13 cellular contexts compared by ENCODE assay signal in the genomic region with DNA sequence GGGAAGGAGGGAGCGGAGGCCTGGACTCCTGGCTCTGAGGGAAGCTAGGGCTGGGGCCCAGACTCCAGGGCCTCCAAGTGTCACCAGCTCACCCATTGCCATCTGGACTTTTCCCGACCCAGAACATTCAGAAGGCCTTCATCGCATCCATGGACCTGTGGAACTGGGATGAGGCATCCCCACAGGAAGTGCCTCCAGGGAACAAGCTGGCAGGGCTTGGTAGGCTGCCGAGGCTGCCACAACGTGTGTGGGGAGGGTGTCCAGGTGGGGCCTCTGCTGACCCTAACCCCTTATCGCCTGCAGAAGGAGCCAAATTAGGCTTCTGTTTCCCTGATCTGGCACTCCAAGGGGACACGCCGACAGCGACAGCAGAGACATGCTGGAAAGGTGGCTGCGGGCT. TPM values are rescaled to one million over a fixed set of nuclear protein-coding genes. Genes with fewer than 3 reads are reported as not detected.
A peak's percentile ranks its signal among the peaks of the same experiment; 100 is the strongest.
DNase-seq lines count a peak whose midpoint lies in the region; ATAC-seq and TF ChIP-seq lines count a peak whose summit lies in the region.
"Had no signal": no experiment of that assay in that cellular context is flagged by ENCODE, and none has a peak within 500 bp of the region (broad histone marks: within the 10 kb centered on the region; RNA-seq: fewer than 3 reads in every experiment).

No MANE protein-coding gene starts in this region.

- no peak overlapping the region for H3K23ac ChIP-seq in mesenchymal stem cell (ENCODE audit: low read length in 2 of 2)

- no peaks in the 10 kb centered on the region for H3K79me1 ChIP-seq in mesenchymal stem cell (replicated peaks; ENCODE audit: low read length, poor library complexity, severe bottlenecking)

- H3K18ac ChIP-seq in mesenchymal stem cell (ENCODE audit: low read depth in 1 of 2, low read length in 2 of 2) = peak overlapping the region in 1 of 2 experiments; percentile 33

- H2BK120ac ChIP-seq in mesenchymal stem cell (ENCODE audit: low read depth, low read length) = peak overlapping the region; percentile 86

- intact Hi-C loops in heart right ventricle (cut with DNase I) = loop anchor here in 3 of 10 donors (5.0 to 10.0 kb wide), 2 partner anchors 95 to 98 kb away; a partner anchor contains a TSS

- H3K27ac ChIP-seq in BLaER1 treated with 17β-estradiol and CSF1 and Interleukin-3, amounts not matched to agents 10 nM and 100 nM = peak overlapping the region in 6 of 11 experiments; percentile 23 to 57 (median 48); a peak in 8 of 22 replicates
- H3K27ac ChIP-seq in WERI-Rb-1 (peak overlapping the region; percentile 91; the same call in 1 of the 2 replicates), mesenchymal stem cell (ENCODE audit: low read length, poor library complexity, severe bottlenecking) (no peak overlapping the region), heart right ventricle (peak overlapping the region in 1 of 10 donors; percentile 66)

- ATAC-seq in GM19467 (IDR thresholded peaks at IDR 0.05; ENCODE audit: unreplicated experiment) (no peak), HG02981 (IDR thresholded peaks at IDR 0.05; ENCODE audit: unreplicated experiment) (no peak), heart right ventricle (no peak)

- peak overlapping the region; percentile 88 for H4K8ac ChIP-seq in mesenchymal stem cell (ENCODE audit: low read length)

- H3K9me3 ChIP-seq in BLaER1 treated with 17β-estradiol and CSF1 and Interleukin-3, amounts not matched to agents 10 nM and 100 nM (replicated peaks in 1 of 11) = no peaks in the 10 kb centered on the region
- no peaks in the 10 kb centered on the region for H3K9me3 ChIP-seq in WERI-Rb-1 (ENCODE audit: severe bottlenecking)
- no peaks in the 10 kb centered on the region for H3K9me3 ChIP-seq in mesenchymal stem cell (ENCODE audit: control insufficient read depth, low read length)
- no peaks in the 10 kb centered on the region for H3K9me3 ChIP-seq in heart right ventricle
- H3K9me3 ChIP-seq: SJCRH30 had no signal

- H3K14ac ChIP-seq in mesenchymal stem cell (ENCODE audit: low read length in 2 of 2) = no peak overlapping the region

- no peak for TF ChIP-seq CTCF in WERI-Rb-1 (IDR thresholded peaks at IDR 0.05; ENCODE audit: low read depth, low read length)
- no peak for TF ChIP-seq CTCF in heart right ventricle (IDR thresholded peaks at IDR 0.05)

- H2BK5ac ChIP-seq in mesenchymal stem cell (ENCODE audit: low read depth, low read length, poor library complexity, severe bottlenecking) = no peak overlapping the region

- H3K36me3 ChIP-seq in BLaER1 treated with 17β-estradiol and CSF1 and Interleukin-3, amounts not matched to agents 10 nM and 100 nM = peaks cover 11 to 13% (median 12%) of the 10 kb centered on the region in 11 experiments
- peaks cover 12% of the 10 kb centered on the region for H3K36me3 ChIP-seq in WERI-Rb-1
- H3K36me3 ChIP-seq in mesenchymal stem cell (ENCODE audit: control insufficient read depth in 1 of 2, insufficient read depth in 2 of 2, low read depth in 1 of 2, low read length in 2 of 2) = peaks cover 10 to 13% of the 10 kb centered on the region in 2 experiments
- peaks cover 0 to 12% (median 9%) of the 10 kb centered on the region in 9 donors for H3K36me3 ChIP-seq in heart right ventricle

- H2BK15ac ChIP-seq in mesenchymal stem cell (ENCODE audit: low read depth, poor library complexity, severe bottlenecking) = peak overlapping the region; percentile 77

- peaks cover 0 to 3% (median 0%) of the 10 kb centered on the region in 11 experiments; a peak in 1 of 22 replicates for H4K20me1 ChIP-seq in BLaER1 treated with 17β-estradiol and CSF1 and Interleukin-3, amounts not matched to agents 10 nM and 100 nM

- WGBS in mesenchymal stem cell = 86% methylated on average over 10 of the region's 10 CpGs
- 65 to 72% methylated on average over 10 of the region's 10 CpGs for WGBS in heart right ventricle, 2 donors

- peaks cover 47 to 63% (median 54%) of the 10 kb centered on the region in 10 experiments for H3K4me1 ChIP-seq in BLaER1 treated with 17β-estradiol and CSF1 and Interleukin-3, amounts not matched to agents 10 nM and 100 nM
- H3K4me1 ChIP-seq in mesenchymal stem cell (ENCODE audit: control insufficient read depth, insufficient read depth, low read depth, low read length) (peaks cover 22% of the 10 kb centered on the region), heart right ventricle (peaks cover 5 to 41% (median 23%) of the 10 kb centered on the region in 9 donors)
- H3K4me1 ChIP-seq: parathyroid adenoma had no signal

- peak overlapping the region; percentile 1 for H4K91ac ChIP-seq in mesenchymal stem cell (ENCODE audit: low read length)

- H3K4me2 ChIP-seq in BLaER1 treated with 17β-estradiol and CSF1 and Interleukin-3, amounts not matched to agents 10 nM and 100 nM = peak overlapping the region; percentile 85 to 100 (median 91)
- H3K4me2 ChIP-seq in mesenchymal stem cell (ENCODE audit: low read length, poor library complexity, severe bottlenecking) = no peak overlapping the region

- peak overlapping the region in 1 of 2 experiments; percentile 67 for H2BK12ac ChIP-seq in mesenchymal stem cell (ENCODE audit: low read length in 2 of 2)

- no peak overlapping the region for H3K4me3 ChIP-seq in BLaER1 treated with 17β-estradiol and CSF1 and Interleukin-3, amounts not matched to agents 10 nM and 100 nM
- H3K4me3 ChIP-seq in WERI-Rb-1 (ENCODE audit: low read depth, low read length) (no peak overlapping the region), mesenchymal stem cell (ENCODE audit: insufficient read depth in 1 of 2, low read depth in 1 of 2, low read length in 2 of 2) (no peak overlapping the region), heart right ventricle (no peak overlapping the region)

- H3K9ac ChIP-seq in BLaER1 treated with 17β-estradiol and CSF1 and Interleukin-3, amounts not matched to agents 10 nM and 100 nM = peak overlapping the region in 4 of 11 experiments; percentile 0 to 82 (median 24); a peak in 6 of 22 replicates
- no peak overlapping the region for H3K9ac ChIP-seq in mesenchymal stem cell (ENCODE audit: low read length)
- H3K9ac ChIP-seq: parathyroid adenoma had no signal

- no peak overlapping the region for H2AK5ac ChIP-seq in mesenchymal stem cell (ENCODE audit: low read length, severe bottlenecking)

- H2AFZ ChIP-seq in mesenchymal stem cell (ENCODE audit: low read depth, low read length) = no peak overlapping the region

- DNase-seq in ELF-1 (ENCODE audit: low read depth, low spot score) (peak; percentile 18), WERI-Rb-1 (no peak), mesenchymal stem cell (no peak), heart right ventricle (no peak), NCI-H2029 (lab: John Stamatoyannopoulos, UW) (no peak)
- DNase-seq: DMS153; SJCRH30; stimulated activated CD4-positive, alpha-beta T cell treated with anti-CD3 and anti-CD28 coated beads, Interleukin-4, amount 100 ng/mL, for 1 hour had no signal

- H3K4ac ChIP-seq in mesenchymal stem cell (ENCODE audit: low read depth in 1 of 2, low read length in 2 of 2) = peak overlapping the region; percentile 35 to 65

- no peaks in the 10 kb centered on the region for H3K27me3 ChIP-seq in BLaER1 treated with 17β-estradiol and CSF1 and Interleukin-3, amounts not matched to agents 10 nM and 100 nM
- H3K27me3 ChIP-seq in WERI-Rb-1 (ENCODE audit: insufficient read depth, low read depth, severe bottlenecking) = no peaks in the 10 kb centered on the region
- H3K27me3 ChIP-seq in mesenchymal stem cell (ENCODE audit: control insufficient read depth in 1 of 2, insufficient read depth in 1 of 2, low read length in 2 of 2) = no peaks in the 10 kb centered on the region
- no peaks in the 10 kb centered on the region for H3K27me3 ChIP-seq in heart right ventricle
- H3K27me3 ChIP-seq: SJCRH30 had no signal

RNA-seq across cellular contexts. Expression of a gene that starts 0.8 kb away (rescaled TPM):
- polyA plus RNA-seq in mesenchymal stem cell (2013, experiment 1 of 2) = 2.4 TPM
- 3.2 TPM for polyA plus RNA-seq in mesenchymal stem cell (2013, experiment 2 of 2)
- total RNA-seq in heart right ventricle = under 1 TPM in 4 of 10 donors, not detected in 6; 0.26 to 0.55 (median 0.28) TPM
- polyA plus RNA-seq in heart right ventricle = 1 to 10 TPM in 1 of 2 donors, under 1 TPM in 1; 0.59 to 1.5 TPM
- total RNA-seq: temporal lobe had no signal

RNA-seq across cellular contexts. Expression of a gene that starts 5.8 kb away (rescaled TPM):
- polyA plus RNA-seq in mesenchymal stem cell (2013, experiment 1 of 2) = 690 TPM
- 727 TPM for polyA plus RNA-seq in mesenchymal stem cell (2013, experiment 2 of 2)
- total RNA-seq in heart right ventricle = 1,000 to 10,000 TPM; 1,085 to 1,585 (median 1,381) TPM
- polyA plus RNA-seq in heart right ventricle = 1,000 to 10,000 TPM; 2,189 to 5,346 TPM

RNA-seq across cellular contexts. Expression of a gene that starts 13.5 kb away (rescaled TPM):
- 45.9 TPM for polyA plus RNA-seq in mesenchymal stem cell (2013, experiment 1 of 2)
- 46.1 TPM for polyA plus RNA-seq in mesenchymal stem cell (2013, experiment 2 of 2)
- total RNA-seq in heart right ventricle = 10 to 100 TPM; 43.5 to 57.8 (median 53.2) TPM
- 10 to 100 TPM; 76.3 to 93.1 TPM for polyA plus RNA-seq in heart right ventricle

RNA-seq across cellular contexts. Expression of a gene that starts 24.0 kb away (rescaled TPM):
- polyA plus RNA-seq in mesenchymal stem cell (2013, experiment 1 of 2) = 0.03 TPM
- 0.05 TPM for polyA plus RNA-seq in mesenchymal stem cell (2013, experiment 2 of 2)
- total RNA-seq in heart right ventricle = under 1 TPM in 1 of 10 donors, not detected in 9; 0.38 TPM
- under 1 TPM in 1 of 2 donors, not detected in 1; 0.03 TPM for polyA plus RNA-seq in heart right ventricle
- total RNA-seq: SJCRH30, temporal lobe had no signal

RNA-seq across cellular contexts. Expression of a gene that starts 29.8 kb away (rescaled TPM):
- polyA plus RNA-seq in mesenchymal stem cell (2013, experiment 1 of 2) = 2.4 TPM
- 2.5 TPM for polyA plus RNA-seq in mesenchymal stem cell (2013, experiment 2 of 2)
- total RNA-seq in heart right ventricle = 1 to 10 TPM; 3.2 to 9.3 (median 4.7) TPM
- 10 to 100 TPM in 1 of 2 donors, 1 to 10 TPM in 1; 4.3 to 14.1 TPM for polyA plus RNA-seq in heart right ventricle
